Comparison of ENCODE assay signal across 1 cellular context in genomic region chr6:128515550-128516513, GRCh38.
TF ChIP-seq lines count a peak whose summit lies in the region.

No MANE protein-coding gene starts in this region.

TF ChIP-seq in SK-N-SH, 30 proteins besides CTCF, POLR2A, EP300 and RAD21 (continued from another document):
- TF ChIP-seq NRF1 (IDR thresholded peaks at IDR 0.05; ENCODE audit: low read depth, low read length): no peak
- no peak for TF ChIP-seq RFX5 (IDR thresholded peaks at IDR 0.05; ENCODE audit: low read length)
- TF ChIP-seq TAF1 (IDR thresholded peaks at IDR 0.05; ENCODE audit: borderline replicate concordance, low read depth, low read length): 0 out of 2 replicates have a peak, but pooled peaks have one; percentile 8
- peak; percentile 77 for TF ChIP-seq JUND (IDR thresholded peaks at IDR 0.05)
- peak; percentile 85 for TF ChIP-seq FOSL2 (IDR thresholded peaks at IDR 0.05; ENCODE audit: borderline replicate concordance, low read depth)
- no peak for TF ChIP-seq MAX (IDR thresholded peaks at IDR 0.05; ENCODE audit: low read depth)
- no peak for TF ChIP-seq RXRA (IDR thresholded peaks at IDR 0.05; ENCODE audit: borderline replicate concordance, low read depth)
- TF ChIP-seq NFIC (IDR thresholded peaks at IDR 0.05; ENCODE audit: borderline replicate concordance): peak; percentile 74
